ENCODE assay signal across 8 cellular contexts in the genomic region with DNA sequence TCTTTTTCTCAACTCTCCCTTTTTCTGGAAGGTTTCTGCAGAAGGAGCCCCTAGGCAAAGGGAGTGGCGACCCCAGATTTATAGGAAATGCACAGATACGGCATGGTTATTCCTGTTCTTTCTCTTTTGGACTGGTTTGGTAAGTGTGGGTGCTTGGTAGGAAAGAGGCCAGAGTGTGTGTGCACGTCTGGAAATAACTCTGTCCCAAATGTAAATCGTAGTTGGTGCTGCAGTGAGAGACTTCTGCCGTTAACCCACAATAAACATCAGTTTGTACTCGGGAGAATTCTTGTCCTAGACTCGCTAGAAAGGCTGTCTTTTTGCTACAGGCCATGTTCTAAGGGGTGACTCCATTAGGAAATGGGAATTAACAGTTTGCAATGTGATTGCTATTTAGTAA. TPM values are rescaled to one million over a fixed set of nuclear protein-coding genes. Genes with fewer than 3 reads are reported as not detected.
DNase-seq lines count a peak whose midpoint lies in the region; ATAC-seq and TF ChIP-seq lines count a peak whose summit lies in the region.

No MANE protein-coding gene starts in this region.

- peak overlapping the region; percentile 98 for H3K4me2 ChIP-seq in parathyroid adenoma (ENCODE audit: low read length)

- no peak for ATAC-seq in Panc1
- no peak for ATAC-seq in HG02973 (IDR thresholded peaks at IDR 0.05; ENCODE audit: unreplicated experiment)
- no peak for ATAC-seq in GM21390 (IDR thresholded peaks at IDR 0.05; ENCODE audit: unreplicated experiment)
- no peak for ATAC-seq in GM21528 (IDR thresholded peaks at IDR 0.05; ENCODE audit: low FRiP score, unreplicated experiment)

- H3K79me2 ChIP-seq in parathyroid adenoma, result no peaks in the 10 kb centered on the region

- in situ Hi-C loops in Panc1 (cut with HindIII; ENCODE audit: low pct_unique_long_range_greater_than_20kb, low sequenced_read_pairs), result no loop called here

- H3K9me3 ChIP-seq in CD8-positive, alpha-beta memory T cell (ENCODE audit: low read length), result no peaks in the 10 kb centered on the region
- no peaks in the 10 kb centered on the region for H3K9me3 ChIP-seq in Panc1 (ENCODE audit: control insufficient read depth, insufficient read depth, low read depth, low read length)
- H3K9me3 ChIP-seq in parathyroid adenoma (ENCODE audit: control insufficient read depth, low read length), result no peaks in the 10 kb centered on the region

- no peaks in the 10 kb centered on the region for H3K27me3 ChIP-seq in CD8-positive, alpha-beta memory T cell (ENCODE audit: insufficient read depth, low read length, poor library complexity, severe bottlenecking)
- H3K27me3 ChIP-seq in Panc1 (ENCODE audit: control insufficient read depth, insufficient read depth, low read length) (peaks cover 4% of the 10 kb centered on the region), parathyroid adenoma (ENCODE audit: control insufficient read depth, insufficient read depth, low read length) (no peaks in the 10 kb centered on the region)

- no peaks in the 10 kb centered on the region for H3K36me3 ChIP-seq in CD8-positive, alpha-beta memory T cell (ENCODE audit: insufficient read depth, low read length)
- H3K36me3 ChIP-seq in Panc1 (ENCODE audit: control insufficient read depth, insufficient read depth, low read length) (no peaks in the 10 kb centered on the region; the same call in 1 of the 2 replicates), parathyroid adenoma (ENCODE audit: control insufficient read depth, insufficient read depth, low read length) (no peaks in the 10 kb centered on the region)

- BruUV-seq in Panc1 (replicated peaks; lab: Mats Ljungman, UMichigan), result no TSS peak

- no peaks in the 10 kb centered on the region for H3K4me1 ChIP-seq in CD8-positive, alpha-beta memory T cell (ENCODE audit: insufficient read depth, low read length)
- H3K4me1 ChIP-seq in Panc1 (ENCODE audit: control insufficient read depth, insufficient read depth, low read length) (no peaks in the 10 kb centered on the region; the same call in 1 of the 2 replicates), parathyroid adenoma (no peaks in the 10 kb centered on the region)

- H3K4me3 Mint-ChIP-seq in CD8-positive, alpha-beta memory T cell, result peak overlapping the region in 6 of 7 donors; percentile 26 to 78 (median 68)

- H3K4me3 ChIP-seq in CD8-positive, alpha-beta memory T cell (ENCODE audit: low read length), result no peak overlapping the region
- H3K4me3 ChIP-seq in Panc1 (ENCODE audit: low read depth in 2 of 2, low read length in 2 of 2) (peak overlapping the region; percentile 39 to 52), parathyroid adenoma (ENCODE audit: low read depth, low read length) (peak overlapping the region; percentile 66)

- peaks cover 6 to 14% (median 13%) of the 10 kb centered on the region in 3 donors for H3K4me1 Mint-ChIP-seq in CD8-positive, alpha-beta memory T cell

- peak overlapping the region in 1 of 8 donors; percentile 31 for H3K27ac Mint-ChIP-seq in CD8-positive, alpha-beta memory T cell

- H3K36me3 Mint-ChIP-seq in CD8-positive, alpha-beta memory T cell, result no peaks in the 10 kb centered on the region

- peak overlapping the region; percentile 78 for H2AFZ ChIP-seq in parathyroid adenoma

- POLR2A ChIA-PET in CD8-positive, alpha-beta memory T cell (lab: Charles Lee), result no interaction called here
- POLR2A ChIA-PET in Panc1 (lab: Charles Lee), result no interaction called here

- DNase-seq in CD8-positive, alpha-beta memory T cell, result no peak
- DNase-seq in Panc1 (ENCODE audit: low read depth, low spot score) (no peak), glomerular visceral epithelial cell (ENCODE audit: extremely low spot score) (peak; percentile 12)
- no peak for DNase-seq in stimulated activated CD4-positive, alpha-beta T cell treated with anti-CD3 and anti-CD28 coated beads, Interleukin-15, amount 100 ng/mL, for 24 hours

- CTCF ChIA-PET in CD8-positive, alpha-beta memory T cell (lab: Charles Lee), result no interaction called here
- CTCF ChIA-PET in Panc1 (lab: Charles Lee), result no interaction called here

- H3K9ac ChIP-seq in parathyroid adenoma, result no peak overlapping the region

- peaks cover 41 to 86% of the 10 kb centered on the region in 2 donors for H3K27me3 Mint-ChIP-seq in CD8-positive, alpha-beta memory T cell

- intact Hi-C loops in Panc1 (cut with micrococcal nuclease; ENCODE audit: unreplicated experiment), result no loop called here

- peaks cover 0 to 1% (median 0%) of the 10 kb centered on the region in 5 donors for H3K9me3 Mint-ChIP-seq in CD8-positive, alpha-beta memory T cell

- H3K27ac ChIP-seq in CD8-positive, alpha-beta memory T cell (ENCODE audit: low read depth, low read length), result no peak overlapping the region
- H3K27ac ChIP-seq in Panc1 (ENCODE audit: low read length), result no peak overlapping the region
- no peak overlapping the region for H3K27ac ChIP-seq in parathyroid adenoma

- TF ChIP-seq CTCF in Panc1 (IDR thresholded peaks at IDR 0.05) (no peak), parathyroid adenoma (IDR thresholded peaks at IDR 0.05) (no peak)

RNA-seq across cellular contexts. Expression of gene SLC44A3, which starts 0.8 kb away (rescaled TPM):
- under 1 TPM; 0.31 to 0.47 TPM for total RNA-seq in CD8-positive, alpha-beta memory T cell
- 0.83 TPM for polyA plus RNA-seq in CD8-positive, alpha-beta memory T cell
- total RNA-seq in Panc1 (2021; ENCODE audit: unreplicated experiment), result 1.3 TPM
- polyA plus RNA-seq in Panc1 (2012; ENCODE audit: insufficient read length), result 0.44 TPM
